Comparison of ENCODE assay signal across 8 cellular contexts in the genomic region with DNA sequence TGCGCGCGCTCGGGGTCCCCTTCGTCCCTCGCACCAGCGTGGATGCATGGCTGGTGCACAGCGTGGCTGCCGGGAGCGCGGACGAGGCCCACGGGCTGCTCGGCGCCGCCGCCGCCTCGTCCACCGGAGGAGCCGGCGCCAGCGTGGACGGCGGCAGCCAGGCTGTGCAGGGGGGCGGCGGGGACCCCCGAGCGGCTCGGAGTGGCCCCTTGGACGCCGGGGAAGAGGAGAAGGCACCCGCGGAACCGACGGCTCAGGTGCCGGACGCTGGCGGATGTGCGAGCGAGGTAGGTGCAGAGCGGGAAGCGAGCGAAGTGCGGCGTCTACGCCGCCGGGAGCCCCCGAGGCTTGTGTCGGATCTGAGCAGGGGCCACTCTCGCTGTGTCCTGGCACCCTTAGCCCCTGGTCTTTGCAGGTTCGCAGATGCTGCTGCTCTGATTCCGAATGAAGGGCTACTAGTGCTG. TPM values are rescaled to one million over a fixed set of nuclear protein-coding genes. Genes with fewer than 3 reads are reported as not detected.
DNase-seq lines count a peak whose midpoint lies in the region; ATAC-seq and TF ChIP-seq lines count a peak whose summit lies in the region.
"Not testable (repeated sequence)": the region's sequence is repeated elsewhere in the genome, so short reads cannot be mapped to it uniquely, and the experiment has no call there.

No MANE protein-coding gene starts in this region.

- not testable (repeated sequence) for TF ChIP-seq CTCF in liver (IDR thresholded peaks at IDR 0.05; ENCODE audit: low read depth, low read length, missing input control)

- in situ Hi-C loops in ACHN (cut with HindIII; ENCODE audit: low pct_ligation_motif_present, low pct_unique_long_range_greater_than_20kb, low sequenced_read_pairs), result not testable (repeated sequence)

- not testable (repeated sequence) for H3K9ac ChIP-seq in liver (ENCODE audit: low read depth in 1 of 2, low read length in 2 of 2); skeletal muscle satellite cell (ENCODE audit: low read depth, low read length)

- H3K36me3 ChIP-seq in ectodermal cell (ENCODE audit: control insufficient read depth, insufficient read depth, low read length); liver (ENCODE audit: control insufficient read depth in 4 of 4, insufficient read depth in 3 of 4, low read depth in 1 of 4, low read length in 3 of 4); skeletal muscle satellite cell (ENCODE audit: insufficient read depth, low read length): not testable (repeated sequence)

- ATAC-seq in GM18909 (IDR thresholded peaks at IDR 0.05; ENCODE audit: poor library complexity, unreplicated experiment) (peak; percentile 29), HG02840 (IDR thresholded peaks at IDR 0.05; ENCODE audit: low FRiP score, unreplicated experiment) (peak; percentile 18)

- TF ChIP-seq RAD21 in liver (IDR thresholded peaks at IDR 0.05), result not testable (repeated sequence)

- H3K27me3 ChIP-seq in ectodermal cell (ENCODE audit: control insufficient read depth, insufficient read depth, low read length, poor library complexity, severe bottlenecking) (peaks cover 68% of the 10 kb centered on the region), skeletal muscle satellite cell (ENCODE audit: control insufficient read depth, insufficient read depth, low read length) (peaks cover 24% of the 10 kb centered on the region)
- H3K27me3 ChIP-seq in liver (ENCODE audit: control insufficient read depth in 4 of 4, insufficient read depth in 4 of 4, low read length in 3 of 4), result not testable (repeated sequence)

- H3K4me3 ChIP-seq in ectodermal cell (ENCODE audit: insufficient read depth, low read depth, low read length) (peak overlapping the region; percentile 46), liver (ENCODE audit: low read depth in 1 of 3, low read length in 3 of 3) (peak overlapping the region in 2 of 3 donors; percentile 18 to 77), skeletal muscle satellite cell (ENCODE audit: low read length) (peak overlapping the region; percentile 74)

- H3K4me1 ChIP-seq in ectodermal cell (ENCODE audit: control insufficient read depth, insufficient read depth, low read length), result not testable (repeated sequence)
- H3K4me1 ChIP-seq in liver (ENCODE audit: control insufficient read depth in 4 of 4, insufficient read depth in 4 of 4, low read length in 3 of 4) (peaks cover 0 to 10% (median 9%) of the 10 kb centered on the region in 4 donors), skeletal muscle satellite cell (ENCODE audit: control insufficient read depth, insufficient read depth, low read length) (peaks cover 24% of the 10 kb centered on the region)

- peak overlapping the region; percentile 76 for H3K4me2 ChIP-seq in skeletal muscle satellite cell (ENCODE audit: low read length)

- H3K27ac ChIP-seq in ectodermal cell (ENCODE audit: insufficient read depth, low read depth, low read length, poor library complexity, severe bottlenecking); liver (ENCODE audit: low read depth in 1 of 2, low read length in 2 of 2): not testable (repeated sequence)

- 1% methylated on average over 54 of the region's 54 CpGs for WGBS in ectodermal cell, 2 experiments
- 5% methylated on average over 54 of the region's 54 CpGs for WGBS in liver

- DNase-seq in ACHN, result peak; percentile 37
- DNase-seq in NCI-H748 (lab: John Stamatoyannopoulos, UW; ENCODE audit: unreplicated experiment), result peak; percentile 63
- DNase-seq in activated T-cell treated with anti-CD3 and anti-CD28 coated beads for 48 hours (ENCODE audit: low read depth), result peak; percentile 43

- not testable (repeated sequence) for H3K9me3 ChIP-seq in ectodermal cell (ENCODE audit: control insufficient read depth, low read length); liver (ENCODE audit: control insufficient read depth in 4 of 4, low read length in 3 of 4); skeletal muscle satellite cell (replicated peaks; ENCODE audit: low read length)

RNA-seq across cellular contexts. Expression of gene NFE2L3, which starts 0.8 kb away (rescaled TPM):
- polyA plus RNA-seq in ectodermal cell (2013, experiment 1 of 4), result 7.0 TPM
- polyA plus RNA-seq in ectodermal cell (2013, experiment 2 of 4), result 5.7 TPM
- polyA plus RNA-seq in ectodermal cell (2013, experiment 3 of 4), result 5.4 TPM
- polyA plus RNA-seq in ectodermal cell (2013, experiment 4 of 4), result 6.2 TPM
- 1 to 10 TPM in 1 of 2 donors, under 1 TPM in 1; 0.92 to 1.9 TPM for total RNA-seq in liver
- 1 to 10 TPM in 1 of 2 donors, under 1 TPM in 1; 0.32 to 1.8 TPM for polyA plus RNA-seq in liver
- total RNA-seq in skeletal muscle satellite cell (2012; rRNA removed), result 0.25 and 0.44 TPM in 2 replicates

RNA-seq across cellular contexts. Expression of gene HNRNPA2B1, which starts 47.7 kb away (rescaled TPM):
- 1,829 TPM for polyA plus RNA-seq in ectodermal cell (2013, experiment 1 of 4)
- 1,781 TPM for polyA plus RNA-seq in ectodermal cell (2013, experiment 2 of 4)
- 1,089 TPM for polyA plus RNA-seq in ectodermal cell (2013, experiment 3 of 4)
- 1,208 TPM for polyA plus RNA-seq in ectodermal cell (2013, experiment 4 of 4)
- total RNA-seq in liver, result 100 to 1,000 TPM; 128 to 168 TPM
- polyA plus RNA-seq in liver, result 100 to 1,000 TPM; 195 to 295 TPM
- total RNA-seq in skeletal muscle satellite cell (2012; rRNA removed), result 91.5 and 101 TPM in 2 replicates

RNA-seq across cellular contexts. Expression of gene CBX3, which starts 48.7 kb away (rescaled TPM):
- polyA plus RNA-seq in ectodermal cell (2013, experiment 1 of 4), result 236 TPM
- polyA plus RNA-seq in ectodermal cell (2013, experiment 2 of 4), result 246 TPM
- 214 TPM for polyA plus RNA-seq in ectodermal cell (2013, experiment 3 of 4)
- polyA plus RNA-seq in ectodermal cell (2013, experiment 4 of 4), result 223 TPM
- total RNA-seq in liver, result 10 to 100 TPM; 35.0 to 53.3 TPM
- 10 to 100 TPM; 26.9 to 31.1 TPM for polyA plus RNA-seq in liver
- total RNA-seq in skeletal muscle satellite cell (2012; rRNA removed), result 134 and 139 TPM in 2 replicates
